ENCODE assay signal across 16 cellular contexts in genomic region chr2:171348056-171348455, GRCh38.
DNase-seq lines count a peak whose midpoint lies in the region; ATAC-seq, FAIRE-seq and TF ChIP-seq lines count a peak whose summit lies in the region.
"Had no signal": no experiment of that assay in that cellular context is flagged by ENCODE, and none has a peak within 500 bp of the region (broad histone marks: within the 10 kb centered on the region; RNA-seq: fewer than 3 reads in every experiment).

No MANE protein-coding gene starts in this region.

- BruUV-seq in Calu3 (replicated peaks; lab: Mats Ljungman, UMichigan) = no TSS peak
- no TSS peak for BruUV-seq in GM12878 (replicated peaks; lab: Mats Ljungman, UMichigan)

- TF ChIP-seq CTCF in Calu3 (IDR thresholded peaks at IDR 0.05; ENCODE audit: unreplicated experiment) (no peak), GM12878 (IDR thresholded peaks at IDR 0.05 in 2 of 3, conservative IDR thresholded peaks at IDR 0.05 in 1 of 3; ENCODE audit: control insufficient read depth in 2 of 3, extremely low read depth in 1 of 3, insufficient read depth in 1 of 3, low read depth in 3 of 3, low read length in 3 of 3) (no peak)

- H3K4me1 Mint-ChIP-seq in Calu3 (ENCODE audit: low read depth, unreplicated experiment) = peaks cover 26% of the 10 kb centered on the region

- H3K36me3 ChIP-seq in GM12878 (ENCODE audit: control insufficient read depth in 2 of 2, insufficient read depth in 2 of 2, low read length in 1 of 2) = no peaks in the 10 kb centered on the region
- no peaks in the 10 kb centered on the region for H3K36me3 ChIP-seq in rectal smooth muscle tissue (ENCODE audit: control insufficient read depth, insufficient read depth, low read length)

- no peaks in the 10 kb centered on the region; the same call in none of the 2 replicates for H3K79me2 ChIP-seq in GM12878 (ENCODE audit: control insufficient read depth, insufficient read depth, low read length)

- CTCF ChIA-PET in Calu3 (lab: Charles Lee) (interaction anchor here (1.2 to 1.4 kb wide), 2 partner anchors 11 to 68 kb away, joined by 3 read pairs; no protein-coding TSS in a partner anchor), GM12878 (lab: Yijun Ruan, JAX) (interaction anchor here (0.6 to 4.8 kb wide), 22 partner anchors 9 to 375 kb away, joined by 3 to 34 read pairs (median 4); no protein-coding TSS in a partner anchor)

- POLR2A ChIA-PET in GM12878 (lab: Charles Lee) = interaction anchor here (0.8 to 3.1 kb wide), 13 partner anchors 9 to 68 kb away, joined by 3 to 8 read pairs (median 4); no protein-coding TSS in a partner anchor

- ATAC-seq in GM12878 (peak; percentile 22; the same call in 2 of the 3 replicates), GM19324 (IDR thresholded peaks at IDR 0.05; ENCODE audit: low FRiP score, unreplicated experiment) (no peak)

- SMC1A ChIA-PET in GM12878 (lab: Charles Lee; ENCODE audit: uncharacterized antibody, unreplicated experiment) = interaction anchor here (0.5 to 5.1 kb wide), 28 partner anchors 8 to 1781 kb away, joined by 3 to 53 read pairs (median 6); partner anchors contain the start of genes DCAF17 and METTL8

- H3K27ac ChIP-seq in GM12878 (ENCODE audit: control insufficient read depth, insufficient read depth) = peak overlapping the region; percentile 81
- peak overlapping the region; percentile 7 for H3K27ac ChIP-seq in rectal smooth muscle tissue (ENCODE audit: low read depth, low read length)
- H3K27ac ChIP-seq: KMS-11 had no signal

- no peaks in the 10 kb centered on the region for H3K36me3 Mint-ChIP-seq in Calu3 (ENCODE audit: insufficient read depth, unreplicated experiment)

- TF ChIP-seq POLR2A in GM12878 (IDR thresholded peaks at IDR 0.05; ENCODE audit: low read depth, low read length) = no peak

- peak overlapping the region; percentile 51 for H3K27ac Mint-ChIP-seq in Calu3 (ENCODE audit: unreplicated experiment)
- H3K27ac Mint-ChIP-seq: activated CD8-positive, alpha-beta memory T cell treated with anti-CD3 and anti-CD28 coated beads, Interleukin-2, amount 10 ng/mL, durations not matched to agents 7 days and 5 days had no signal

- RAD21 ChIA-PET in GM12878 (lab: Charles Lee; ENCODE audit: unreplicated experiment) = interaction anchor here (0.7 to 5.5 kb wide), 22 partner anchors 9 to 188 kb away, joined by 3 to 54 read pairs (median 6); partner anchors contain the start of genes DCAF17, METTL8 and TLK1

- no peak for TF ChIP-seq RAD21 in GM12878 (IDR thresholded peaks at IDR 0.05; ENCODE audit: insufficient read depth, low read depth, low read length)

- no peak for DNase-seq in Calu3
- DNase-seq in HTR-8/SVneo (ENCODE audit: insufficient read length, low spot score) = no peak
- no peak for DNase-seq in GM12878 (ENCODE audit: low read depth, low spot score)
- DNase-seq in NCI-H2107 treated with DMSO at 0.1 percent for 48 hours (lab: John Stamatoyannopoulos, UW; ENCODE audit: unreplicated experiment) = no peak
- DNase-seq in NCI-H2029 (lab: John Stamatoyannopoulos, UW) = no peak
- DNase-seq: activated CD8-positive, alpha-beta memory T cell treated with anti-CD3 and anti-CD28 coated beads, Interleukin-2, amount 10 ng/mL, durations not matched to agents 7 days and 5 days; central memory CD4-positive, alpha-beta T cell; NCI-H187; retina; stimulated activated CD4-positive, alpha-beta T cell treated with anti-CD3 and anti-CD28 coated beads, Interleukin-4, amount 100 ng/mL, for 1 hour had no signal

- H3K27me3 ChIP-seq in GM12878 (replicated peaks in 1 of 2; ENCODE audit: control insufficient read depth in 2 of 2, insufficient read depth in 2 of 2, low read length in 1 of 2) = no peaks in the 10 kb centered on the region
- no peaks in the 10 kb centered on the region for H3K27me3 ChIP-seq in rectal smooth muscle tissue (ENCODE audit: control insufficient read depth, insufficient read depth, low read length)

- FAIRE-seq in HTR-8/SVneo (lab: Jason Lieb, UNC) (peak; percentile 44), GM12878 (lab: Jason Lieb, UNC) (no peak)
- FAIRE-seq: endometrium, G401.6, islet of Langerhans had no signal

- no peaks in the 10 kb centered on the region for H4K20me1 ChIP-seq in GM12878 (ENCODE audit: control insufficient read depth, insufficient read depth)

- 0 out of 2 replicates have a peak overlapping the region, but pooled peaks have one; percentile 58 for H3K4me2 ChIP-seq in GM12878 (ENCODE audit: control insufficient read depth, insufficient read depth)
- H3K4me2 ChIP-seq: KMS-11 had no signal

- intact Hi-C loops in Calu3 (cut with micrococcal nuclease; ENCODE audit: unreplicated experiment) = loop anchor here (5.0 kb wide), 1 partner anchor 69 kb away; no protein-coding TSS in a partner anchor
- intact Hi-C loops in GM12878 (cut with micrococcal nuclease; ENCODE audit: unreplicated experiment) = loop anchor here (5.0 kb wide), 2 partner anchors 69 to 84 kb away; partner anchors contain the start of genes DCAF17 and METTL8

- TF ChIP-seq EP300 in GM12878 (IDR thresholded peaks at IDR 0.05; ENCODE audit: borderline replicate concordance in 1 of 2, control insufficient read depth in 1 of 2, low read depth in 2 of 2, low read length in 2 of 2) = no peak

- WGBS in GM12878 (ENCODE audit: insufficient coverage, insufficient replicate concordance, low lambda C conversion rate, missing lambda C conversion rate) = 50% methylated on average over 1 of the region's 1 CpG

- peaks cover 27% of the 10 kb centered on the region for H3K4me1 ChIP-seq in GM12878 (ENCODE audit: control insufficient read depth, insufficient read depth, low read length)
- H3K4me1 ChIP-seq in rectal smooth muscle tissue (ENCODE audit: control insufficient read depth, insufficient read depth, low read length) = peaks cover 11% of the 10 kb centered on the region

- H3K4me3 Mint-ChIP-seq in Calu3 (ENCODE audit: low read depth, unreplicated experiment) = no peak overlapping the region
- H3K4me3 Mint-ChIP-seq: activated CD8-positive, alpha-beta memory T cell treated with anti-CD3 and anti-CD28 coated beads, Interleukin-2, amount 10 ng/mL, durations not matched to agents 7 days and 5 days had no signal

- H3K9ac ChIP-seq in GM12878 (ENCODE audit: control insufficient read depth, insufficient read depth, low read length) (no peak overlapping the region), rectal smooth muscle tissue (ENCODE audit: low read length) (no peak overlapping the region)
- H3K9ac ChIP-seq: KMS-11 had no signal

- no peaks in the 10 kb centered on the region for H3K27me3 Mint-ChIP-seq in Calu3 (ENCODE audit: unreplicated experiment)
- H3K27me3 Mint-ChIP-seq: activated CD8-positive, alpha-beta memory T cell treated with anti-CD3 and anti-CD28 coated beads, Interleukin-2, amount 10 ng/mL, durations not matched to agents 7 days and 5 days had no signal

- in situ Hi-C loops in GM12878 (cut with MboI) = no loop called here

- H3K9me3 ChIP-seq in GM12878 (replicated peaks; ENCODE audit: control insufficient read depth, insufficient read depth, low read length) = no peaks in the 10 kb centered on the region; the same call in 1 of the 3 replicates

- no peaks in the 10 kb centered on the region for H3K9me3 Mint-ChIP-seq in Calu3 (ENCODE audit: low read depth, unreplicated experiment)

- H3K4me3 ChIP-seq in GM12878 (no peak overlapping the region), rectal smooth muscle tissue (ENCODE audit: low read length) (no peak overlapping the region)

- no peak overlapping the region for H2AFZ ChIP-seq in GM12878 (ENCODE audit: control insufficient read depth, low read depth, low read length)

TF ChIP-seq in GM12878, 131 proteins besides CTCF, POLR2A, EP300 and RAD21 (continues in another document):
- TF ChIP-seq HDAC2 (IDR thresholded peaks at IDR 0.05) = no peak
- no peak for TF ChIP-seq TCF7 (IDR thresholded peaks at IDR 0.05; ENCODE audit: borderline replicate concordance)
- no peak for TF ChIP-seq ZSCAN29 (IDR thresholded peaks at IDR 0.05)
- no peak for TF ChIP-seq TAF1 (IDR thresholded peaks at IDR 0.05; ENCODE audit: borderline replicate concordance, low read depth, low read length)
- TF ChIP-seq WRNIP1 (IDR thresholded peaks at IDR 0.05; ENCODE audit: borderline replicate concordance, low read depth, low read length) = no peak
- TF ChIP-seq RCOR1 (conservative IDR thresholded peaks at IDR 0.05; ENCODE audit: low read depth, low read length) = no peak
- no peak for TF ChIP-seq CHD1 (IDR thresholded peaks at IDR 0.05; ENCODE audit: low read depth, low read length)
- no peak for TF ChIP-seq JUNB (IDR thresholded peaks at IDR 0.05)
- TF ChIP-seq MEF2B (IDR thresholded peaks at IDR 0.05; ENCODE audit: partially characterized antibody, poor library complexity, severe bottlenecking) = no peak
- no peak for TF ChIP-seq BCL11A (IDR thresholded peaks at IDR 0.05; ENCODE audit: low read depth, low read length)
- no peak for TF ChIP-seq ZBTB40 (IDR thresholded peaks at IDR 0.05; ENCODE audit: borderline replicate concordance)
- no peak for TF ChIP-seq SUPT20H (IDR thresholded peaks at IDR 0.05; ENCODE audit: borderline replicate concordance, control insufficient read depth, low read depth, low read length)
